16 cellular contexts compared by ENCODE assay signal in genomic region chr16:48446534-48446920, GRCh38.
"Had no signal": no experiment of that assay in that cellular context is flagged by ENCODE, and none has a peak within 500 bp of the region (broad histone marks: within the 10 kb centered on the region; RNA-seq: fewer than 3 reads in every experiment).

No MANE protein-coding gene starts in this region.

- ATAC-seq: gastrocnemius medialis; heart left ventricle; left colon; lower lobe of right lung; stimulated activated naive CD8-positive, alpha-beta T cell treated with anti-CD3 and anti-CD28 coated beads, Interleukin-15, Interleukin-2, amounts not matched to agents 100 U/mL and 50 U/mL, for 24 hours had no signal

- DNase-seq: activated CD4-positive, alpha-beta T cell treated with anti-CD3 and anti-CD28 coated beads, Interleukin-2, amount 50 U/mL, for 4 hours; activated CD4-positive, CD25-positive, alpha-beta regulatory T cell treated with anti-CD3 and anti-CD28 coated beads, Interleukin-2, amount 50 U/mL, for 72 hours; activated naive CD4-positive, alpha-beta T cell treated with anti-CD3 and anti-CD28 coated beads, Interleukin-2, amount 10 ng/mL, durations not matched to agents 7 days and 5 days; activated T-cell treated with anti-CD3 and anti-CD28 coated beads, Interleukin-2, amount 50 U/mL, for 1 hour; cerebellar nuclear complex; endodermal cell; erythroblast; gastrocnemius medialis; heart left ventricle; left colon; lower lobe of right lung; midbrain; stimulated activated CD4-positive, alpha-beta T cell treated with anti-CD3 and anti-CD28 coated beads, Interleukin-4, amount 100 ng/mL, for 4 hours; stimulated activated CD8-positive, alpha-beta memory T cell treated with anti-CD3 and anti-CD28 coated beads, Interleukin-4, amount 100 ng/mL, for 48 hours; stimulated activated naive CD8-positive, alpha-beta T cell treated with anti-CD3 and anti-CD28 coated beads, Interleukin-15, Interleukin-2, amounts not matched to agents 100 U/mL and 50 U/mL, for 24 hours; transverse colon had no signal
